ENCODE assay signal across 2 cellular contexts in the genomic region with DNA sequence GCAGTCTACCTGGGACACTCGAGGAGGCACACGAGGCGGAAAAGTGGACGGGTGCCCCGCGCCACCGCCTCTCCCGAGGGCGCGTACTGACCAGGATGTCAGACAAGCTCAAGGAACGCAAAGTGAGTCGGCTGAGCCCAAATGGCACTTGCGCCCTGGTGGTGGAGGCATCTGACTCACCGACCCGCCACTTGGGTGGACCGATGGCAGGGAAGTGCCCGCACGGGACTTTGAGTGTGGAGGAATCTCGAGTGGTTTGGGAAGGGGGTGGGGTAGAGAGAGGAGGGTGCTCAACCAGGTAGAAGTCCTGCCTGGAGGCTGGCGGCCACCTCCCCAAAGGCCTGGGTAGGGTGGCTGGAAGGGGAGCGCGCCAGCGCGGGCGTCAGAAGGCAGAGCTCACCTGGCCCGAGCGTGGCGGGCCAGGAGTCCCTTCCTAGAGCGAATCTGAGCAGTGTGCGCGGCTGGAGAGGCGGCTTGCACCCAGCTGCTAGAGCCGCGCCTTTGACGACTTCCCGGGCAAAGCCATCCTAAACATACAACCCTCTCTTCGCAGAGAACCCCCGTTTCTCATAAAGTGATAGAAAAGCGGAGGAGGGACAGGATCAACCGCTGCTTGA.
TF ChIP-seq lines count a peak whose summit lies in the region.

No MANE protein-coding gene starts in this region.

TF ChIP-seq in H1, 55 proteins besides CTCF, POLR2A, EP300 and RAD21:
- TF ChIP-seq BACH1 (IDR thresholded peaks at IDR 0.05; ENCODE audit: low read length), result peak; percentile 17; the same call in 1 of the 2 replicates
- 0 out of 2 replicates have a peak, but pooled peaks have one; percentile 65 for TF ChIP-seq CBX8 (IDR thresholded peaks at IDR 0.05; ENCODE audit: borderline replicate concordance, low read depth, low read length)
- TF ChIP-seq RNF2 (IDR thresholded peaks at IDR 0.05; ENCODE audit: borderline replicate concordance, low read depth, low read length, missing control alignments, poor library complexity, severe bottlenecking), result peak; percentile 77
- peak; percentile 39 for TF ChIP-seq KDM4A (IDR thresholded peaks at IDR 0.05; ENCODE audit: low read depth, low read length, severe bottlenecking)
- TF ChIP-seq SIRT6 (IDR thresholded peaks at IDR 0.05; ENCODE audit: low read length), result no peak
- TF ChIP-seq SRF (IDR thresholded peaks at IDR 0.05; ENCODE audit: low read depth, low read length), result no peak
- TF ChIP-seq SUZ12 (IDR thresholded peaks at IDR 0.05; ENCODE audit: low read length), result peak; percentile 98; the same call in 1 of the 2 replicates
- peak; percentile 97 for TF ChIP-seq EZH2 (IDR thresholded peaks at IDR 0.05; ENCODE audit: low read depth, low read length, severe bottlenecking)
- TF ChIP-seq SP4 (IDR thresholded peaks at IDR 0.05; ENCODE audit: low read length), result 0 out of 2 replicates have a peak, but pooled peaks have one; percentile 2
TF ChIP-seq in H1: peak in this region for 7.

TF ChIP-seq in neural cell, 6 proteins besides CTCF, POLR2A, EP300 and RAD21:
- TF ChIP-seq MXI1 (conservative IDR thresholded peaks at IDR 0.05; ENCODE audit: poor library complexity, severe bottlenecking), result no peak
- TF ChIP-seq EZH2 (IDR thresholded peaks at IDR 0.05; ENCODE audit: borderline replicate concordance, insufficient read depth, low read length, poor library complexity, severe bottlenecking), result no peak
- TF ChIP-seq TAF1 (IDR thresholded peaks at IDR 0.05; ENCODE audit: low read depth), result no peak
- TF ChIP-seq POLR2AphosphoS5 (IDR thresholded peaks at IDR 0.05), result no peak
- no peak for TF ChIP-seq SMC3 (conservative IDR thresholded peaks at IDR 0.05; ENCODE audit: poor library complexity)
- TF ChIP-seq, protein P1, sequence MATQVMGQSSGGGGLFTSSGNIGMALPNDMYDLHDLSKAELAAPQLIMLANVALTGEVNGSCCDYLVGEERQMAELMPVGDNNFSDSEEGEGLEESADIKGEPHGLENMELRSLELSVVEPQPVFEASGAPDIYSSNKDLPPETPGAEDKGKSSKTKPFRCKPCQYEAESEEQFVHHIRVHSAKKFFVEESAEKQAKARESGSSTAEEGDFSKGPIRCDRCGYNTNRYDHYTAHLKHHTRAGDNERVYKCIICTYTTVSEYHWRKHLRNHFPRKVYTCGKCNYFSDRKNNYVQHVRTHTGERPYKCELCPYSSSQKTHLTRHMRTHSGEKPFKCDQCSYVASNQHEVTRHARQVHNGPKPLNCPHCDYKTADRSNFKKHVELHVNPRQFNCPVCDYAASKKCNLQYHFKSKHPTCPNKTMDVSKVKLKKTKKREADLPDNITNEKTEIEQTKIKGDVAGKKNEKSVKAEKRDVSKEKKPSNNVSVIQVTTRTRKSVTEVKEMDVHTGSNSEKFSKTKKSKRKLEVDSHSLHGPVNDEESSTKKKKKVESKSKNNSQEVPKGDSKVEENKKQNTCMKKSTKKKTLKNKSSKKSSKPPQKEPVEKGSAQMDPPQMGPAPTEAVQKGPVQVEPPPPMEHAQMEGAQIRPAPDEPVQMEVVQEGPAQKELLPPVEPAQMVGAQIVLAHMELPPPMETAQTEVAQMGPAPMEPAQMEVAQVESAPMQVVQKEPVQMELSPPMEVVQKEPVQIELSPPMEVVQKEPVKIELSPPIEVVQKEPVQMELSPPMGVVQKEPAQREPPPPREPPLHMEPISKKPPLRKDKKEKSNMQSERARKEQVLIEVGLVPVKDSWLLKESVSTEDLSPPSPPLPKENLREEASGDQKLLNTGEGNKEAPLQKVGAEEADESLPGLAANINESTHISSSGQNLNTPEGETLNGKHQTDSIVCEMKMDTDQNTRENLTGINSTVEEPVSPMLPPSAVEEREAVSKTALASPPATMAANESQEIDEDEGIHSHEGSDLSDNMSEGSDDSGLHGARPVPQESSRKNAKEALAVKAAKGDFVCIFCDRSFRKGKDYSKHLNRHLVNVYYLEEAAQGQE (IDR thresholded peaks at IDR 0.05; ENCODE audit: borderline replicate concordance), result no peak
